ENCODE assay signal across 1 cellular context in the genomic region with DNA sequence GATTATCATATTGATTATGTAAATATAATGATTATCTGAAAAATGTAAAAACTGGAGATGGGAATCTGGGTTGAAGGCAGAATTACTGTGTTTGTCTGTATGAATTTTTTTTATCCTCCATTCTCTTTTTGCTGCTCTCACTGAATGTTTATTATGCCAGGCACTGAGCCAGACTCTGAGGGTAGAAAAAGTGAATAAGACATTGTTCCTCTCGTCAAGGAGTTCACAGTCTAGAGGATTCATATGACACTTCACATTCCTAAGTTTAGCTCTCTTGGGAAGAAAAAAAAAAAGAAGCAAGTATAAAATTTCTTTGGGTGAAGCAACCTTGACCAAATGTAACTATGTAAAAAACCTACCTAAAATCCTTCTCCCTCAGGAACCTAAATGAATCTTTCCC.
TF ChIP-seq lines count a peak whose summit lies in the region.

No MANE protein-coding gene starts in this region.

TF ChIP-seq in IMR-90, 13 proteins besides CTCF, POLR2A, EP300 and RAD21:
- TF ChIP-seq BHLHE40 (IDR thresholded peaks at IDR 0.05; ENCODE audit: low read depth, low read length) = no peak
- no peak for TF ChIP-seq CHD1 (IDR thresholded peaks at IDR 0.05; ENCODE audit: low read depth, low read length)
- no peak for TF ChIP-seq RCOR1 (IDR thresholded peaks at IDR 0.05; ENCODE audit: insufficient replicate concordance, low read length)
- TF ChIP-seq FOS (IDR thresholded peaks at IDR 0.05; ENCODE audit: low read depth, low read length) = no peak
- TF ChIP-seq, protein P1, sequence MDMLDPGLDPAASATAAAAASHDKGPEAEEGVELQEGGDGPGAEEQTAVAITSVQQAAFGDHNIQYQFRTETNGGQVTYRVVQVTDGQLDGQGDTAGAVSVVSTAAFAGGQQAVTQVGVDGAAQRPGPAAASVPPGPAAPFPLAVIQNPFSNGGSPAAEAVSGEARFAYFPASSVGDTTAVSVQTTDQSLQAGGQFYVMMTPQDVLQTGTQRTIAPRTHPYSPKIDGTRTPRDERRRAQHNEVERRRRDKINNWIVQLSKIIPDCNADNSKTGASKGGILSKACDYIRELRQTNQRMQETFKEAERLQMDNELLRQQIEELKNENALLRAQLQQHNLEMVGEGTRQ (IDR thresholded peaks at IDR 0.05; ENCODE audit: low read depth, low read length) = no peak
- TF ChIP-seq RFX5 (IDR thresholded peaks at IDR 0.05; ENCODE audit: low read depth, low read length) = no peak
- TF ChIP-seq SMC3 (IDR thresholded peaks at IDR 0.05; ENCODE audit: low read depth, low read length) = no peak
- TF ChIP-seq MAZ (IDR thresholded peaks at IDR 0.05; ENCODE audit: borderline replicate concordance, low read depth, low read length) = no peak
- no peak for TF ChIP-seq MAFK (IDR thresholded peaks at IDR 0.05; ENCODE audit: low read depth, low read length)
- TF ChIP-seq MXI1 (IDR thresholded peaks at IDR 0.05; ENCODE audit: borderline replicate concordance, low read depth, low read length) = no peak
- no peak for TF ChIP-seq NFE2L2 (IDR thresholded peaks at IDR 0.05; ENCODE audit: low read depth, low read length)
- TF ChIP-seq CEBPB (IDR thresholded peaks at IDR 0.05; ENCODE audit: low read depth, low read length) = no peak
- TF ChIP-seq, protein P2, sequence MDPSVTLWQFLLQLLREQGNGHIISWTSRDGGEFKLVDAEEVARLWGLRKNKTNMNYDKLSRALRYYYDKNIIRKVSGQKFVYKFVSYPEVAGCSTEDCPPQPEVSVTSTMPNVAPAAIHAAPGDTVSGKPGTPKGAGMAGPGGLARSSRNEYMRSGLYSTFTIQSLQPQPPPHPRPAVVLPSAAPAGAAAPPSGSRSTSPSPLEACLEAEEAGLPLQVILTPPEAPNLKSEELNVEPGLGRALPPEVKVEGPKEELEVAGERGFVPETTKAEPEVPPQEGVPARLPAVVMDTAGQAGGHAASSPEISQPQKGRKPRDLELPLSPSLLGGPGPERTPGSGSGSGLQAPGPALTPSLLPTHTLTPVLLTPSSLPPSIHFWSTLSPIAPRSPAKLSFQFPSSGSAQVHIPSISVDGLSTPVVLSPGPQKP (IDR thresholded peaks at IDR 0.05; ENCODE audit: borderline replicate concordance, low read depth, low read length) = no peak
